ENCODE assay signal across 7 cellular contexts in the genomic region with DNA sequence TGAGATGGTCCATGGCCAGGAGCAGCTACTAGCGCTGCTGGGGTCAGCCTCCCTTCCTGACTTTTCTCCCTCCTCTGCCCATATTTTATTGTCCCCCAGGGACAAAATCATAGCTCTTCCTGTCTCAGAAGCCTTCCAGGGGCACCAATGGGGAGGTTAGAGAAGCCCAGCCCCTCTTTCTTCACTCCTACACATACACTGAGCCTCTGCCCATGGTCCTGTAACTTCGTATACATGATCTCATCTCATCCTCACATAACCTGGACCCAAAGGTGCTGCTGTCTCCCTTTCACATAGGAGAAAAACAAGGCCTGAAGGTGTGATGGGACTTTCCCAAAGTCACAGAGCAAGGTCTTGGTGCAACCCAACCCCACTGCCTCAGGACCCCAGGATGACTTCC.
"Had no signal": no experiment of that assay in that cellular context is flagged by ENCODE, and none has a peak within 500 bp of the region (broad histone marks: within the 10 kb centered on the region; RNA-seq: fewer than 3 reads in every experiment).

No MANE protein-coding gene starts in this region.

- H3K27ac ChIP-seq: KMS-11 had no signal

- H3K4me3 ChIP-seq: GM23338 had no signal

- DNase-seq: H9, HCEC 1CT, HFFc6, IMR-90, KBM-7 had no signal

- H3K9me3 Mint-ChIP-seq: H9, HFFc6 had no signal

- H3K4me3 Mint-ChIP-seq: GM23338, H9, HFFc6 had no signal

- H3K27ac Mint-ChIP-seq: GM23338, H9, HFFc6 had no signal

- ATAC-seq: GM23338 had no signal
